Comparison of ENCODE assay signal across 14 cellular contexts in genomic region chr9:93081931-93082330, GRCh38. TPM values are rescaled to one million over a fixed set of nuclear protein-coding genes. Genes with fewer than 3 reads are reported as not detected.
DNase-seq lines count a peak whose midpoint lies in the region; ATAC-seq and TF ChIP-seq lines count a peak whose summit lies in the region.
"Had no signal": no experiment of that assay in that cellular context is flagged by ENCODE, and none has a peak within 500 bp of the region (broad histone marks: within the 10 kb centered on the region; RNA-seq: fewer than 3 reads in every experiment).

No MANE protein-coding gene starts in this region.

- H3K4me1 Mint-ChIP-seq in CD4-positive, alpha-beta T cell (ENCODE audit: low read depth) = peaks cover 32% of the 10 kb centered on the region
- H3K4me1 Mint-ChIP-seq in activated CD4-positive, alpha-beta memory T cell treated with anti-CD3 and anti-CD28 coated beads for 36 hours (ENCODE audit: low read depth) = peaks cover 49% of the 10 kb centered on the region

- H3K36me3 Mint-ChIP-seq in CD4-positive, alpha-beta T cell (ENCODE audit: low read depth) = peaks cover 86% of the 10 kb centered on the region
- peaks cover 56% of the 10 kb centered on the region for H3K36me3 Mint-ChIP-seq in activated CD4-positive, alpha-beta memory T cell treated with anti-CD3 and anti-CD28 coated beads for 36 hours

- H3K9me3 Mint-ChIP-seq in CD4-positive, alpha-beta T cell = no peaks in the 10 kb centered on the region
- H3K9me3 Mint-ChIP-seq in activated CD4-positive, alpha-beta memory T cell treated with anti-CD3 and anti-CD28 coated beads for 36 hours = peaks cover 7% of the 10 kb centered on the region
- H3K9me3 Mint-ChIP-seq: neural crest cell had no signal

- peak; percentile 63 for DNase-seq in AG04450 (ENCODE audit: low read depth, low spot score)
- DNase-seq in CD4-positive, alpha-beta T cell = no peak
- DNase-seq in activated CD4-positive, alpha-beta memory T cell treated with anti-CD3 and anti-CD28 coated beads for 36 hours = peak; percentile 26
- peak; percentile 65 for DNase-seq in fibroblast of peridontal ligament (ENCODE audit: extremely low read depth)
- DNase-seq in NOMO-1 treated with dmso at 0.1 percent for 144 hours (lab: John Stamatoyannopoulos, UW; ENCODE audit: unreplicated experiment) = no peak
- no peak for DNase-seq in NCI-H187 (lab: John Stamatoyannopoulos, UW)
- no peak for DNase-seq in OCI-M1 (lab: John Stamatoyannopoulos, UW)
- no peak for DNase-seq in foreskin melanocyte
- DNase-seq: caudate nucleus, hippocampal formation, NCI-H2029 treated with DMSO at 0.1 percent for 48 hours, NCI-H748 treated with DMSO at 0.1 percent for 48 hours had no signal

- POLR2A ChIA-PET in AG04450 (lab: Yijun Ruan, JAX) = interaction anchor here (0.7 kb wide), 1 partner anchor 349 kb away, joined by 9 read pairs; no protein-coding TSS in a partner anchor
- POLR2A ChIA-PET in CD4-positive, alpha-beta T cell (lab: Charles Lee) = interaction anchor here (1.1 to 3.2 kb wide), 3 partner anchors 10 to 18 kb away, joined by 4 to 10 read pairs (median 5); no protein-coding TSS in a partner anchor
- POLR2A ChIA-PET in activated CD4-positive, alpha-beta memory T cell treated with anti-CD3 and anti-CD28 coated beads for 36 hours (lab: Charles Lee) = interaction anchor here (1.0 to 2.0 kb wide), 4 partner anchors 13 to 61 kb away, joined by 4 to 10 read pairs (median 6); partner anchors contain the start of gene CARD19

- no peak for ATAC-seq in CD4-positive, alpha-beta T cell (ENCODE audit: poor library complexity)
- ATAC-seq: Right ventricle myocardium inferior had no signal

- no peaks in the 10 kb centered on the region for H3K27me3 ChIP-seq in AG04450 (ENCODE audit: control insufficient read depth, insufficient read depth, low read length)
- H3K27me3 ChIP-seq in CD4-positive, alpha-beta T cell (ENCODE audit: control insufficient read depth, insufficient read depth, low read length) = no peaks in the 10 kb centered on the region

- H3K4me3 Mint-ChIP-seq in CD4-positive, alpha-beta T cell = no peak overlapping the region
- H3K4me3 Mint-ChIP-seq in activated CD4-positive, alpha-beta memory T cell treated with anti-CD3 and anti-CD28 coated beads for 36 hours = no peak overlapping the region
- H3K4me3 Mint-ChIP-seq: neural crest cell had no signal

- H3K27ac ChIP-seq in AG04450 (ENCODE audit: low read depth, low read length) = peak overlapping the region; percentile 81
- H3K27ac ChIP-seq in CD4-positive, alpha-beta T cell (ENCODE audit: low read depth, low read length) = no peak overlapping the region

- no peaks in the 10 kb centered on the region for H3K27me3 Mint-ChIP-seq in CD4-positive, alpha-beta T cell
- no peaks in the 10 kb centered on the region for H3K27me3 Mint-ChIP-seq in activated CD4-positive, alpha-beta memory T cell treated with anti-CD3 and anti-CD28 coated beads for 36 hours

- intact Hi-C loops in CD4-positive, alpha-beta T cell (cut with DNase I, micrococcal nuclease) = no loop called here
- intact Hi-C loops in activated CD4-positive, alpha-beta memory T cell treated with anti-CD3 and anti-CD28 coated beads for 36 hours (cut with micrococcal nuclease) = no loop called here

- no peak overlapping the region for H3K4me3 ChIP-seq in AG04450 (ENCODE audit: low read depth, low read length)

- peaks cover 9% of the 10 kb centered on the region; the same call in 1 of the 2 replicates for H3K9me3 ChIP-seq in AG04450 (ENCODE audit: control insufficient read depth, insufficient read depth, low read length)
- no peaks in the 10 kb centered on the region for H3K9me3 ChIP-seq in CD4-positive, alpha-beta T cell (ENCODE audit: control insufficient read depth, low read length)

- H3K27ac Mint-ChIP-seq in CD4-positive, alpha-beta T cell = peak overlapping the region; percentile 71
- H3K27ac Mint-ChIP-seq in activated CD4-positive, alpha-beta memory T cell treated with anti-CD3 and anti-CD28 coated beads for 36 hours = peak overlapping the region; percentile 81

- CTCF ChIA-PET in AG04450 (lab: Charles Lee) = no interaction called here
- CTCF ChIA-PET in CD4-positive, alpha-beta T cell (lab: Charles Lee) = interaction anchor here (0.7 kb wide), 1 partner anchor 49 kb away, joined by 4 read pairs; no protein-coding TSS in a partner anchor
- CTCF ChIA-PET in activated CD4-positive, alpha-beta memory T cell treated with anti-CD3 and anti-CD28 coated beads for 36 hours (lab: Charles Lee) = interaction anchor here (1.0 to 1.4 kb wide), 2 partner anchors 17 to 79 kb away, joined by 5 read pairs; no protein-coding TSS in a partner anchor

- TF ChIP-seq CTCF in AG04450 (IDR thresholded peaks at IDR 0.05; ENCODE audit: low read depth, low read length) = no peak
- no peak for TF ChIP-seq CTCF in CD4-positive, alpha-beta T cell (IDR thresholded peaks at IDR 0.05)

RNA-seq across cellular contexts. Expression of gene CARD19, which starts 14.1 kb away (rescaled TPM):
- 25.2 and 42.6 TPM in 2 replicates for polyA plus RNA-seq in AG04450 (2011; rRNA removed)
- polyA minus RNA-seq in AG04450 (2011; rRNA and poly(A)+ RNA removed) = 18.1 and 31.7 TPM in 2 replicates
- total RNA-seq in CD4-positive, alpha-beta T cell = 10 to 100 TPM; 38.8 to 39.2 TPM
- 10 to 100 TPM; 77.9 to 80.0 TPM for total RNA-seq in activated CD4-positive, alpha-beta memory T cell treated with anti-CD3 and anti-CD28 coated beads for 36 hours

RNA-seq across cellular contexts. Expression of gene SUSD3, which starts 23.4 kb away (rescaled TPM):
- polyA plus RNA-seq in AG04450 (2011; rRNA removed) = 1.4 and 1.8 TPM in 2 replicates
- 0.78 and 1.1 TPM in 2 replicates for polyA minus RNA-seq in AG04450 (2011; rRNA and poly(A)+ RNA removed)
- 10 to 100 TPM; 33.9 to 35.6 TPM for total RNA-seq in CD4-positive, alpha-beta T cell
- total RNA-seq in activated CD4-positive, alpha-beta memory T cell treated with anti-CD3 and anti-CD28 coated beads for 36 hours = 10 to 100 TPM; 67.0 to 72.8 TPM
- total RNA-seq: neural crest cell had no signal

RNA-seq across cellular contexts. Expression of gene NINJ1, which starts 52.1 kb away (rescaled TPM):
- 26.8 and 47.4 TPM in 2 replicates for polyA plus RNA-seq in AG04450 (2011; rRNA removed)
- 13.9 and 21.1 TPM in 2 replicates for polyA minus RNA-seq in AG04450 (2011; rRNA and poly(A)+ RNA removed)
- total RNA-seq in CD4-positive, alpha-beta T cell = 10 to 100 TPM; 87.8 to 87.9 TPM
- total RNA-seq in activated CD4-positive, alpha-beta memory T cell treated with anti-CD3 and anti-CD28 coated beads for 36 hours = 10 to 100 TPM; 77.9 to 82.0 TPM

Comparison
In these comparisons a context has a peak if more than half of its experiments do, and no peak if none do; other contexts are left out.
1. DNase-seq: peak in AG04450 (single experiment), activated CD4-positive, alpha-beta memory T cell treated with anti-CD3 and anti-CD28 coated beads for 36 hours (single experiment) and fibroblast of peridontal ligament (single experiment); none in CD4-positive, alpha-beta T cell (0 of 10), NOMO-1 treated with dmso at 0.1 percent for 144 hours (single experiment), NCI-H187 (0 of 2), OCI-M1 (single experiment) and foreskin melanocyte (single experiment).